ENCODE assay signal across 12 cellular contexts in genomic region chr1:170321113-170321512, GRCh38.
"Had no signal": no experiment of that assay in that cellular context is flagged by ENCODE, and none has a peak within 500 bp of the region (broad histone marks: within the 10 kb centered on the region; RNA-seq: fewer than 3 reads in every experiment).

No MANE protein-coding gene starts in this region.

- H3K27me3 Mint-ChIP-seq: activated naive CD4-positive, alpha-beta T cell treated with anti-CD3 and anti-CD28 coated beads, Interleukin-2, amount 10 ng/mL, durations not matched to agents 7 days and 5 days had no signal

- ATAC-seq: activated CD4-positive, CD25-positive, alpha-beta regulatory T cell treated with anti-CD3 and anti-CD28 coated beads, Interleukin-2, amount 50 U/mL, for 24 hours; gastrocnemius medialis; stimulated activated memory B cell treated with anti-CD40 and anti-IgM and Interleukin-4, amounts not matched to agents 10 μg/mL and 1 μg/mL and 100 μg/mL, for 72 hours had no signal

- H3K27ac ChIP-seq: adrenal gland, breast epithelium, esophagus squamous epithelium, gastrocnemius medialis, hepatocyte, parathyroid adenoma, tibial nerve, vagina had no signal

- H3K27me3 ChIP-seq: adrenal gland, breast epithelium, esophagus squamous epithelium, gastrocnemius medialis, hepatocyte, tibial nerve, vagina had no signal

- DNase-seq: activated naive CD4-positive, alpha-beta T cell treated with anti-CD3 and anti-CD28 coated beads, Interleukin-2, amount 10 ng/mL, durations not matched to agents 7 days and 5 days; adrenal gland; esophagus squamous epithelium; gastrocnemius medialis had no signal

- H3K4me2 ChIP-seq: hepatocyte had no signal

- H3K27ac Mint-ChIP-seq: activated naive CD4-positive, alpha-beta T cell treated with anti-CD3 and anti-CD28 coated beads, Interleukin-2, amount 10 ng/mL, durations not matched to agents 7 days and 5 days; activated T-helper 2 cell treated with anti-CD3 and anti-CD28 coated beads, Interferon-gamma antibody, Interleukin-2, Interleukin-4, amounts not matched to agents 10 μg/mL and 5 μg/mL and 100 μg/mL, durations not matched to agents 14 hours and 24 hours and 36 hours; stimulated activated memory B cell treated with anti-CD40 and anti-IgM and Interleukin-4, amounts not matched to agents 10 μg/mL and 1 μg/mL and 100 μg/mL, for 72 hours had no signal

- H3K9me3 Mint-ChIP-seq: activated naive CD4-positive, alpha-beta T cell treated with anti-CD3 and anti-CD28 coated beads, Interleukin-2, amount 10 ng/mL, durations not matched to agents 7 days and 5 days; activated T-helper 2 cell treated with anti-CD3 and anti-CD28 coated beads, Interferon-gamma antibody, Interleukin-2, Interleukin-4, amounts not matched to agents 10 μg/mL and 5 μg/mL and 100 μg/mL, durations not matched to agents 14 hours and 24 hours and 36 hours had no signal

- H3K4me1 Mint-ChIP-seq: activated naive CD4-positive, alpha-beta T cell treated with anti-CD3 and anti-CD28 coated beads, Interleukin-2, amount 10 ng/mL, durations not matched to agents 7 days and 5 days; stimulated activated memory B cell treated with anti-CD40 and anti-IgM and Interleukin-4, amounts not matched to agents 10 μg/mL and 1 μg/mL and 100 μg/mL, for 72 hours had no signal

- H3K4me3 ChIP-seq: adrenal gland, breast epithelium, esophagus squamous epithelium, gastrocnemius medialis, hepatocyte, tibial nerve, vagina had no signal

- H3K9me3 ChIP-seq: adrenal gland, esophagus squamous epithelium, gastrocnemius medialis, vagina had no signal

- H3K36me3 Mint-ChIP-seq: activated naive CD4-positive, alpha-beta T cell treated with anti-CD3 and anti-CD28 coated beads, Interleukin-2, amount 10 ng/mL, durations not matched to agents 7 days and 5 days; stimulated activated memory B cell treated with anti-CD40 and anti-IgM and Interleukin-4, amounts not matched to agents 10 μg/mL and 1 μg/mL and 100 μg/mL, for 72 hours had no signal

- H3K4me3 Mint-ChIP-seq: activated naive CD4-positive, alpha-beta T cell treated with anti-CD3 and anti-CD28 coated beads, Interleukin-2, amount 10 ng/mL, durations not matched to agents 7 days and 5 days; stimulated activated memory B cell treated with anti-CD40 and anti-IgM and Interleukin-4, amounts not matched to agents 10 μg/mL and 1 μg/mL and 100 μg/mL, for 72 hours had no signal

- H3K4me1 ChIP-seq: adrenal gland, breast epithelium, esophagus squamous epithelium, gastrocnemius medialis, parathyroid adenoma, tibial nerve, vagina had no signal

- H3K79me2 ChIP-seq: hepatocyte, parathyroid adenoma had no signal

- H3K36me3 ChIP-seq: adrenal gland, breast epithelium, esophagus squamous epithelium, gastrocnemius medialis, tibial nerve, vagina had no signal

- H2AFZ ChIP-seq: hepatocyte, parathyroid adenoma had no signal
